In the genomic region with DNA sequence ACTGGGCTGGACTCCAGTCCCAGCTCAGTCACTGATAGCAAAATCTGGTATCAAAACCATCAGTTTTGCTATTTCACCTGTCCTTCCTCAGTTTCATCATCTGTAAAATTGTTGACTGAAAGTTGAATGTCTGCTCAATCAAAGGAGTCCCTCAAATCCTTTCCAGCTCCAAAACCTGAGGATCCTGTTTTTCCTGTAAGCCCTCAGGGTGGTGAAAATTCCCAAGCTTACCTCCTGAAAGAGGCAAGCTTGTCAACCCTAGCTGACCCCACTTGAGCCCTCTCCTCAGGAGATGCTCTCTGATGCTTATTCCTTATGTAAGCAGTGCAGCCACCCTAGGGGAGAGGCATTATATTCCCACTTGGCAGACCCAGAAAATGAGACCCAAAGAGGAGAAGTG, we compare ENCODE assay signal across 17 cellular contexts.
DNase-seq lines count a peak whose midpoint lies in the region; ATAC-seq and TF ChIP-seq lines count a peak whose summit lies in the region.
"Had no signal": no experiment of that assay in that cellular context is flagged by ENCODE, and none has a peak within 500 bp of the region (broad histone marks: within the 10 kb centered on the region; RNA-seq: fewer than 3 reads in every experiment).

No MANE protein-coding gene starts in this region.

- H3K9ac ChIP-seq in HUES48 (ENCODE audit: low read depth, low read length), result no peak overlapping the region
- no peak overlapping the region for H3K9ac ChIP-seq in OCI-LY3 (ENCODE audit: low read length)

- no peak overlapping the region for H3K4me3 Mint-ChIP-seq in activated naive CD8-positive, alpha-beta T cell treated with anti-CD3 and anti-CD28 coated beads for 36 hours
- H3K4me3 Mint-ChIP-seq in stimulated activated naive CD8-positive, alpha-beta T cell treated with anti-CD3 and anti-CD28 coated beads, Interleukin-15, amount 100 ng/mL, for 72 hours, result no peak overlapping the region
- H3K4me3 Mint-ChIP-seq: CD14-positive monocyte; HFFc6; T-helper 1 cell treated with Interleukin-12 subunit alpha and Interleukin-12 subunit beta and Interleukin-4 antibody, amounts not matched to agents 30 μg/mL and 1 μg/mL, for 36 hours had no signal

- H3K4me1 Mint-ChIP-seq in activated naive CD8-positive, alpha-beta T cell treated with anti-CD3 and anti-CD28 coated beads for 36 hours, result peaks cover 6% of the 10 kb centered on the region
- H3K4me1 Mint-ChIP-seq in stimulated activated naive CD8-positive, alpha-beta T cell treated with anti-CD3 and anti-CD28 coated beads, Interleukin-15, amount 100 ng/mL, for 72 hours, result peaks cover 13% of the 10 kb centered on the region

- TF ChIP-seq CTCF in OCI-LY3 (IDR thresholded peaks at IDR 0.05; ENCODE audit: low read depth, low read length), result no peak

- no peaks in the 10 kb centered on the region for H4K20me1 ChIP-seq in OCI-LY3 (ENCODE audit: insufficient read depth, low read length)

- H3K36me3 ChIP-seq in HUES48 (ENCODE audit: control insufficient read depth, insufficient read depth, low read length) (no peaks in the 10 kb centered on the region), OCI-LY3 (replicated peaks; ENCODE audit: low read depth, low read length) (no peaks in the 10 kb centered on the region)

- no peaks in the 10 kb centered on the region for H3K27me3 Mint-ChIP-seq in activated naive CD8-positive, alpha-beta T cell treated with anti-CD3 and anti-CD28 coated beads for 36 hours
- no peaks in the 10 kb centered on the region for H3K27me3 Mint-ChIP-seq in stimulated activated naive CD8-positive, alpha-beta T cell treated with anti-CD3 and anti-CD28 coated beads, Interleukin-15, amount 100 ng/mL, for 72 hours

- H3K9me3 Mint-ChIP-seq in activated naive CD8-positive, alpha-beta T cell treated with anti-CD3 and anti-CD28 coated beads for 36 hours, result no peaks in the 10 kb centered on the region
- no peaks in the 10 kb centered on the region for H3K9me3 Mint-ChIP-seq in stimulated activated naive CD8-positive, alpha-beta T cell treated with anti-CD3 and anti-CD28 coated beads, Interleukin-15, amount 100 ng/mL, for 72 hours
- H3K9me3 Mint-ChIP-seq: CD14-positive monocyte; HFFc6; T-helper 1 cell treated with Interleukin-12 subunit alpha and Interleukin-12 subunit beta and Interleukin-4 antibody, amounts not matched to agents 30 μg/mL and 1 μg/mL, for 36 hours had no signal

- H3K27ac ChIP-seq in HUES48 (ENCODE audit: low read depth, low read length), result peak overlapping the region; percentile 14
- no peak overlapping the region for H3K27ac ChIP-seq in OCI-LY3 (ENCODE audit: low read length)

- H3K4me1 ChIP-seq in HUES48 (ENCODE audit: control insufficient read depth, insufficient read depth, low read length) (peaks cover 29% of the 10 kb centered on the region), OCI-LY3 (ENCODE audit: low read length) (peaks cover 59% of the 10 kb centered on the region)

- no peaks in the 10 kb centered on the region for H3K9me3 ChIP-seq in HUES48 (ENCODE audit: control insufficient read depth, insufficient read depth, low read length)
- H3K9me3 ChIP-seq in OCI-LY3 (ENCODE audit: insufficient read depth, low read length), result no peaks in the 10 kb centered on the region

- peak overlapping the region; percentile 64; the same call in 1 of the 2 replicates for H3K4me2 ChIP-seq in OCI-LY3 (ENCODE audit: low read length)

- H3K27me3 ChIP-seq in HUES48 (ENCODE audit: control insufficient read depth, insufficient read depth, low read length) (no peaks in the 10 kb centered on the region), OCI-LY3 (ENCODE audit: low read depth, low read length) (no peaks in the 10 kb centered on the region)

- no peak overlapping the region for H2AFZ ChIP-seq in OCI-LY3 (ENCODE audit: low read depth, low read length)

- H3K4me3 ChIP-seq in HUES48 (ENCODE audit: low read depth, low read length), result no peak overlapping the region
- no peak overlapping the region for H3K4me3 ChIP-seq in OCI-LY3 (ENCODE audit: low read length)

- DNase-seq in ELF-1 (ENCODE audit: low read depth, low spot score), result peak; percentile 89
- DNase-seq in islet precursor cell, result peak; percentile 75
- DNase-seq in activated naive CD8-positive, alpha-beta T cell treated with anti-CD3 and anti-CD28 coated beads for 36 hours, result no peak
- DNase-seq in stimulated activated naive CD8-positive, alpha-beta T cell treated with anti-CD3 and anti-CD28 coated beads, Interleukin-15, amount 100 ng/mL, for 72 hours, result no peak
- DNase-seq in COLO668 (lab: John Stamatoyannopoulos, UW; ENCODE audit: unreplicated experiment), result no peak
- DNase-seq: DMS79, GOT3, HFFc6, Kasumi-1, NCI-H1105 treated with DMSO at 0.1 percent for 48 hours, NCI-H187, NCI-H446 treated with DMSO at 0.1 percent for 48 hours, NCI-H82 had no signal

- no peak overlapping the region for H3K27ac Mint-ChIP-seq in activated naive CD8-positive, alpha-beta T cell treated with anti-CD3 and anti-CD28 coated beads for 36 hours
- H3K27ac Mint-ChIP-seq in stimulated activated naive CD8-positive, alpha-beta T cell treated with anti-CD3 and anti-CD28 coated beads, Interleukin-15, amount 100 ng/mL, for 72 hours, result peak overlapping the region in 1 of 2 donors; percentile 10
- H3K27ac Mint-ChIP-seq: CD14-positive monocyte; HFFc6; T-helper 1 cell treated with Interleukin-12 subunit alpha and Interleukin-12 subunit beta and Interleukin-4 antibody, amounts not matched to agents 30 μg/mL and 1 μg/mL, for 36 hours had no signal

- no peaks in the 10 kb centered on the region for H3K79me2 ChIP-seq in OCI-LY3 (ENCODE audit: low read length)

- no peak for ATAC-seq in stimulated activated naive CD8-positive, alpha-beta T cell treated with anti-CD3 and anti-CD28 coated beads, Interleukin-15, amount 100 ng/mL, for 72 hours

- H3K36me3 Mint-ChIP-seq in activated naive CD8-positive, alpha-beta T cell treated with anti-CD3 and anti-CD28 coated beads for 36 hours, result no peaks in the 10 kb centered on the region

Comparison
In these comparisons a context has a peak if more than half of its experiments do, and no peak if none do; other contexts are left out.
1. DNase-seq: peak in ELF-1 (single experiment) and islet precursor cell (single experiment); none in activated naive CD8-positive, alpha-beta T cell treated with anti-CD3 and anti-CD28 coated beads for 36 hours (single experiment), stimulated activated naive CD8-positive, alpha-beta T cell treated with anti-CD3 and anti-CD28 coated beads, Interleukin-15, amount 100 ng/mL, for 72 hours (0 of 2) and COLO668 (single experiment).